Comparison of ENCODE assay signal across 13 cellular contexts in the genomic region with DNA sequence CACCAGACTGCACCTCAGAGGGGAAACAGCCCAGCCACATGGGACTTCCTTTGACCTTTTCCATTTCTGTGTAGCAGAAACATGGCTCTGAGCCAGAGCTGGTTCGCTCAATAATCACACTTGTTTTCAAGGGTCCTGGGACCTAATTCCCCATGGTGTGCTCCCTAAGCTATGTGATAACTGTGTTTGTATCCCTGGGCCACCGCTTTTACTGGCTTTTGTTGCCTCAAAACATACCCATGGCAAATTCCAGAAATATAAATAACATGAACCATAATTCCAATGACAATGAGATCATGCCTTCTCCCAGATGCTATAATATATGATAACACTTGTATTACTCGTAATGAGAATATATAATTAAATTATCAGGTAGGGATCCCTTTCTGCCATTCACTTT.
A peak's percentile ranks its signal among the peaks of the same experiment; 100 is the strongest.
DNase-seq lines count a peak whose midpoint lies in the region; ATAC-seq lines count a peak whose summit lies in the region.
"Had no signal": no experiment of that assay in that cellular context is flagged by ENCODE, and none has a peak within 500 bp of the region (broad histone marks: within the 10 kb centered on the region; RNA-seq: fewer than 3 reads in every experiment).

No MANE protein-coding gene starts in this region.

- no peak overlapping the region for H2BK15ac ChIP-seq in mesenchymal stem cell (ENCODE audit: low read depth, poor library complexity, severe bottlenecking)

- no peaks in the 10 kb centered on the region for H3K36me3 ChIP-seq in BLaER1
- peaks cover 0 to 26% of the 10 kb centered on the region in 2 experiments for H3K36me3 ChIP-seq in mesenchymal stem cell (ENCODE audit: control insufficient read depth in 1 of 2, insufficient read depth in 2 of 2, low read depth in 1 of 2, low read length in 2 of 2)

- H3K23ac ChIP-seq in mesenchymal stem cell (ENCODE audit: low read length in 2 of 2), result no peak overlapping the region

- H3K27ac ChIP-seq in BLaER1 (no peak overlapping the region), mesenchymal stem cell (ENCODE audit: low read length, poor library complexity, severe bottlenecking) (no peak overlapping the region)
- H3K27ac ChIP-seq: KMS-11 had no signal

- no peak overlapping the region for H4K91ac ChIP-seq in mesenchymal stem cell (ENCODE audit: low read length)

- no peak overlapping the region for H3K4ac ChIP-seq in mesenchymal stem cell (ENCODE audit: low read depth in 1 of 2, low read length in 2 of 2)

- H3K9me3 ChIP-seq in BLaER1 (no peaks in the 10 kb centered on the region), mesenchymal stem cell (ENCODE audit: control insufficient read depth, low read length) (no peaks in the 10 kb centered on the region)

- no peak overlapping the region for H3K18ac ChIP-seq in mesenchymal stem cell (ENCODE audit: low read depth in 1 of 2, low read length in 2 of 2)

- H2BK5ac ChIP-seq in mesenchymal stem cell (ENCODE audit: low read depth, low read length, poor library complexity, severe bottlenecking), result no peak overlapping the region

- no peak for ATAC-seq in left ventricle myocardium superior
- ATAC-seq: CD8-positive, alpha-beta T cell had no signal

- peaks cover 4% of the 10 kb centered on the region for H3K79me1 ChIP-seq in mesenchymal stem cell (replicated peaks; ENCODE audit: low read length, poor library complexity, severe bottlenecking)

- H4K8ac ChIP-seq in mesenchymal stem cell (ENCODE audit: low read length), result no peak overlapping the region

- H3K27me3 ChIP-seq in BLaER1, result no peaks in the 10 kb centered on the region
- no peaks in the 10 kb centered on the region for H3K27me3 ChIP-seq in mesenchymal stem cell (ENCODE audit: control insufficient read depth in 1 of 2, insufficient read depth in 1 of 2, low read length in 2 of 2)

- no peak overlapping the region for H3K14ac ChIP-seq in mesenchymal stem cell (ENCODE audit: low read length in 2 of 2)

- intact Hi-C loops in left ventricle myocardium superior (cut with micrococcal nuclease), result no loop called here

- no peak overlapping the region for H2AK5ac ChIP-seq in mesenchymal stem cell (ENCODE audit: low read length, severe bottlenecking)

- no peak overlapping the region for H2BK12ac ChIP-seq in mesenchymal stem cell (ENCODE audit: low read length in 2 of 2)

- 90% methylated on average over 2 of the region's 3 CpGs for WGBS in mesenchymal stem cell

- DNase-seq in ELR (ENCODE audit: low read depth) (peak; percentile 2), dermis blood vessel endothelial cell (peak; percentile 7), mesenchymal stem cell (no peak), NCI-H1436 treated with DMSO at 0.1 percent for 48 hours (lab: John Stamatoyannopoulos, UW) (no peak), left ventricle myocardium superior (no peak)
- DNase-seq: CD8-positive, alpha-beta T cell; COR-L47; DMS 273 treated with DMSO at 0.1 percent for 48 hours; GF-D8; GOT3; H7 had no signal

- H2AFZ ChIP-seq in mesenchymal stem cell (ENCODE audit: low read depth, low read length), result no peak overlapping the region

- H3K4me3 ChIP-seq in BLaER1 (no peak overlapping the region), mesenchymal stem cell (ENCODE audit: insufficient read depth in 1 of 2, low read depth in 1 of 2, low read length in 2 of 2) (no peak overlapping the region)

- peaks cover 8% of the 10 kb centered on the region for H3K4me1 ChIP-seq in BLaER1
- peaks cover 6% of the 10 kb centered on the region for H3K4me1 ChIP-seq in mesenchymal stem cell (ENCODE audit: control insufficient read depth, insufficient read depth, low read depth, low read length)

- H2BK120ac ChIP-seq in mesenchymal stem cell (ENCODE audit: low read depth, low read length), result no peak overlapping the region

- H4K20me1 ChIP-seq in BLaER1, result no peaks in the 10 kb centered on the region

- H3K4me2 ChIP-seq in BLaER1, result peak overlapping the region; percentile 24; the same call in 1 of the 2 replicates
- no peak overlapping the region for H3K4me2 ChIP-seq in mesenchymal stem cell (ENCODE audit: low read length, poor library complexity, severe bottlenecking)
- H3K4me2 ChIP-seq: KMS-11 had no signal

- H3K9ac ChIP-seq in BLaER1, result no peak overlapping the region
- no peak overlapping the region for H3K9ac ChIP-seq in mesenchymal stem cell (ENCODE audit: low read length)
- H3K9ac ChIP-seq: KMS-11 had no signal

Comparison
In these comparisons a context has a peak if more than half of its experiments do, and no peak if none do; other contexts are left out.
1. DNase-seq: peak in ELR (single experiment) and dermis blood vessel endothelial cell (single experiment); none in mesenchymal stem cell (single experiment), NCI-H1436 treated with DMSO at 0.1 percent for 48 hours (single experiment) and left ventricle myocardium superior (single experiment).